ENCODE assay signal across 18 cellular contexts in the genomic region with DNA sequence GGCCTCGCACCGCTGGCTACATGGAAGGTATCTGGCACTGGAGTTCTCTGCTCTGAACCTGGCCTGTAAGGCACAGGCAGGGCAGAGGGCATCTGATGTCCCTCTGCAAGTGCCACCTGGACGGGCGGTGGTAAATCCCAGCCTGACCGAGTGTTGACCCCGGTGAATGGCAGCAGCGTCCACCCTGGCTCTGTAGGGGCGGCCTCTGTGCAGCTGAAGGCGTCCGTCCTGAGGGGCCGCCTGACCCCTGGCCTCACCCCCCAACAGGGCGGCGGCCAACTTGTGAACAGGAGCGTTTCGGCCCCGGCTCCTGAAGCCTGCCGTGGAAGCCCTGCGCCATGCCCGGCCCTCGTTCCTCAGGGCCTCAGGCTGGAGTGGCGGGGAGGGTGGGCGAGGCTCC. TPM values are rescaled to one million over a fixed set of nuclear protein-coding genes. Genes with fewer than 3 reads are reported as not detected.
"Had no signal": no experiment of that assay in that cellular context is flagged by ENCODE, and none has a peak within 500 bp of the region (broad histone marks: within the 10 kb centered on the region; RNA-seq: fewer than 3 reads in every experiment).

No MANE protein-coding gene starts in this region.

- H3K36me3 ChIP-seq: neutrophil, suprapubic skin had no signal

- DNase-seq: activated CD4-positive, alpha-beta T cell treated with anti-CD3 and anti-CD28 coated beads for 48 hours; activated CD8-positive, alpha-beta T cell treated with anti-CD3 and anti-CD28 coated beads for 36 hours; activated naive CD4-positive, alpha-beta T cell treated with anti-CD3 and anti-CD28 coated beads for 36 hours; activated T-cell treated with anti-CD3 and anti-CD28 coated beads, Interleukin-2, amount 50 U/mL, for 4 hours; body of pancreas; caudate nucleus; erythroblast; foreskin melanocyte; glutamatergic neuron; hypothalamus; naive thymus-derived CD4-positive, alpha-beta T cell; SW 1271; trophoblast cell had no signal

- H3K27ac Mint-ChIP-seq: activated CD8-positive, alpha-beta T cell treated with anti-CD3 and anti-CD28 coated beads for 36 hours; activated naive CD4-positive, alpha-beta T cell treated with anti-CD3 and anti-CD28 coated beads for 36 hours; naive thymus-derived CD4-positive, alpha-beta T cell; stimulated activated naive CD8-positive, alpha-beta T cell treated with anti-CD3 and anti-CD28 coated beads, Interleukin-15, Interleukin-2, amounts not matched to agents 100 ng/mL and 50 ng/mL, for 24 hours; WTC11 had no signal

- H3K36me3 Mint-ChIP-seq: naive thymus-derived CD4-positive, alpha-beta T cell; WTC11 had no signal

- H3K9me3 ChIP-seq: body of pancreas, neutrophil, suprapubic skin had no signal

- H3K4me1 ChIP-seq: body of pancreas, suprapubic skin had no signal

- H3K4me1 Mint-ChIP-seq: naive thymus-derived CD4-positive, alpha-beta T cell; WTC11 had no signal

- H3K9me3 Mint-ChIP-seq: activated CD8-positive, alpha-beta T cell treated with anti-CD3 and anti-CD28 coated beads for 36 hours; activated naive CD4-positive, alpha-beta T cell treated with anti-CD3 and anti-CD28 coated beads for 36 hours; activated T-cell treated with anti-CD3 and anti-CD28 coated beads, Interleukin-2, amount 50 U/mL, for 4 hours; stimulated activated naive CD8-positive, alpha-beta T cell treated with anti-CD3 and anti-CD28 coated beads, Interleukin-15, Interleukin-2, amounts not matched to agents 100 ng/mL and 50 ng/mL, for 24 hours; WTC11 had no signal

- H3K27me3 Mint-ChIP-seq: activated CD8-positive, alpha-beta T cell treated with anti-CD3 and anti-CD28 coated beads for 36 hours had no signal

- H3K4me3 Mint-ChIP-seq: activated CD8-positive, alpha-beta T cell treated with anti-CD3 and anti-CD28 coated beads for 36 hours; activated naive CD4-positive, alpha-beta T cell treated with anti-CD3 and anti-CD28 coated beads for 36 hours; activated T-cell treated with anti-CD3 and anti-CD28 coated beads, Interleukin-2, amount 50 U/mL, for 4 hours; naive thymus-derived CD4-positive, alpha-beta T cell; stimulated activated naive CD8-positive, alpha-beta T cell treated with anti-CD3 and anti-CD28 coated beads, Interleukin-15, Interleukin-2, amounts not matched to agents 100 ng/mL and 50 ng/mL, for 24 hours; WTC11 had no signal

- H3K27ac ChIP-seq: body of pancreas, neutrophil, skin epidermis, suprapubic skin had no signal

- H3K4me3 ChIP-seq: body of pancreas, skin epidermis, suprapubic skin had no signal

- ATAC-seq: activated CD8-positive, alpha-beta T cell treated with anti-CD3 and anti-CD28 coated beads for 36 hours; activated T-cell treated with anti-CD3 and anti-CD28 coated beads, Interleukin-2, amount 50 U/mL, for 4 hours; body of pancreas; WTC11 had no signal

- H3K27me3 ChIP-seq: body of pancreas had no signal

RNA-seq across cellular contexts. Expression of a gene that starts 51.4 kb away (rescaled TPM):
- total RNA-seq: activated CD8-positive, alpha-beta T cell treated with anti-CD3 and anti-CD28 coated beads for 36 hours; activated naive CD4-positive, alpha-beta T cell treated with anti-CD3 and anti-CD28 coated beads for 36 hours; activated T-cell treated with anti-CD3 and anti-CD28 coated beads, Interleukin-2, amount 50 U/mL, for 4 hours; naive thymus-derived CD4-positive, alpha-beta T cell had no signal
